8 cellular contexts compared by ENCODE assay signal in genomic region chr6:111625511-111626331, GRCh38. TPM values are rescaled to one million over a fixed set of nuclear protein-coding genes. Genes with fewer than 3 reads are reported as not detected.
DNase-seq lines count a peak whose midpoint lies in the region; ATAC-seq and TF ChIP-seq lines count a peak whose summit lies in the region.

No MANE protein-coding gene starts in this region.

- H3K27me3 Mint-ChIP-seq in activated CD8-positive, alpha-beta memory T cell treated with anti-CD3 and anti-CD28 coated beads, Interleukin-2, amount 10 ng/mL, durations not matched to agents 7 days and 5 days, result no peaks in the 10 kb centered on the region

- no peaks in the 10 kb centered on the region for H3K36me3 ChIP-seq in upper lobe of left lung

- peak; percentile 57 for DNase-seq in activated CD8-positive, alpha-beta memory T cell treated with anti-CD3 and anti-CD28 coated beads, Interleukin-2, amount 50 U/mL, for 48 hours
- DNase-seq in activated CD8-positive, alpha-beta memory T cell treated with anti-CD3 and anti-CD28 coated beads, Interleukin-2, amount 10 ng/mL, durations not matched to agents 7 days and 5 days, result no peak
- peak; percentile 38 to 51 for DNase-seq in cardiac fibroblast (ENCODE audit: low read depth in 2 of 2)
- DNase-seq in lung microvascular endothelial cell (ENCODE audit: low read depth in 2 of 2), result peak; percentile 49 to 80
- no peak for DNase-seq in upper lobe of left lung
- DNase-seq in AML-193 (lab: John Stamatoyannopoulos, UW), result no peak
- no peak for DNase-seq in NCI-H2196 (lab: John Stamatoyannopoulos, UW; ENCODE audit: unreplicated experiment)

- H3K4me1 ChIP-seq in upper lobe of left lung, result peaks cover 0 to 4% (median 0%) of the 10 kb centered on the region in 4 donors

- no peaks in the 10 kb centered on the region for H3K9me3 ChIP-seq in upper lobe of left lung

- no peak for TF ChIP-seq CTCF in cardiac fibroblast (IDR thresholded peaks at IDR 0.05; ENCODE audit: low read depth, low read length)
- no peak for TF ChIP-seq CTCF in upper lobe of left lung (IDR thresholded peaks at IDR 0.05)

- H3K9me3 Mint-ChIP-seq in activated CD8-positive, alpha-beta memory T cell treated with anti-CD3 and anti-CD28 coated beads, Interleukin-2, amount 10 ng/mL, durations not matched to agents 7 days and 5 days (ENCODE audit: low read depth), result peaks cover 2% of the 10 kb centered on the region

- peaks cover 3% of the 10 kb centered on the region for H3K36me3 Mint-ChIP-seq in activated CD8-positive, alpha-beta memory T cell treated with anti-CD3 and anti-CD28 coated beads, Interleukin-2, amount 10 ng/mL, durations not matched to agents 7 days and 5 days

- CTCF ChIA-PET in activated CD8-positive, alpha-beta memory T cell treated with anti-CD3 and anti-CD28 coated beads, Interleukin-2, amount 10 ng/mL, durations not matched to agents 7 days and 5 days (lab: Charles Lee), result interaction anchor here (0.7 kb wide), 1 partner anchor 18 kb away, joined by 3 read pairs; no protein-coding TSS in a partner anchor

- no peak overlapping the region for H3K27ac Mint-ChIP-seq in activated CD8-positive, alpha-beta memory T cell treated with anti-CD3 and anti-CD28 coated beads, Interleukin-2, amount 10 ng/mL, durations not matched to agents 7 days and 5 days

- H3K27ac ChIP-seq in upper lobe of left lung, result peak overlapping the region in 3 of 4 donors; percentile 16 to 44 (median 42)

- WGBS in upper lobe of left lung, 2 donors, result 80 to 86% methylated on average over 15 to 17 of the region's 17 CpGs

- H3K4me3 Mint-ChIP-seq in activated CD8-positive, alpha-beta memory T cell treated with anti-CD3 and anti-CD28 coated beads, Interleukin-2, amount 10 ng/mL, durations not matched to agents 7 days and 5 days, result no peak overlapping the region

- no peak for ATAC-seq in activated CD8-positive, alpha-beta memory T cell treated with anti-CD3 and anti-CD28 coated beads, Interleukin-2, amount 10 ng/mL, durations not matched to agents 7 days and 5 days
- peak; percentile 31 to 49 for ATAC-seq in upper lobe of left lung (ENCODE audit: low FRiP score in 2 of 2)
- ATAC-seq in GM19324 (IDR thresholded peaks at IDR 0.05; ENCODE audit: low FRiP score, unreplicated experiment), result no peak

- no peak for TF ChIP-seq EP300 in upper lobe of left lung (IDR thresholded peaks at IDR 0.05)

- H3K4me3 ChIP-seq in cardiac fibroblast (replicated peaks in 1 of 2; ENCODE audit: low read depth in 2 of 2, low read length in 2 of 2), result no peak overlapping the region
- no peak overlapping the region for H3K4me3 ChIP-seq in upper lobe of left lung

- H3K27me3 ChIP-seq in upper lobe of left lung, result no peaks in the 10 kb centered on the region

- no peaks in the 10 kb centered on the region for H3K4me1 Mint-ChIP-seq in activated CD8-positive, alpha-beta memory T cell treated with anti-CD3 and anti-CD28 coated beads, Interleukin-2, amount 10 ng/mL, durations not matched to agents 7 days and 5 days

- TF ChIP-seq POLR2A in upper lobe of left lung (IDR thresholded peaks at IDR 0.05), result no peak

RNA-seq across cellular contexts. Expression of gene TRAF3IP2, which starts 20.0 kb away (rescaled TPM):
- total RNA-seq in activated CD8-positive, alpha-beta memory T cell treated with anti-CD3 and anti-CD28 coated beads, Interleukin-2, amount 10 ng/mL, durations not matched to agents 7 days and 5 days, result 10 to 100 TPM; 14.8 to 15.5 TPM
- total RNA-seq in lung microvascular endothelial cell (6.7 and 8.7 TPM in 2 replicates), upper lobe of left lung (10 to 100 TPM; 29.2 to 38.0 (median 32.5) TPM)

Comparison
In these comparisons a context has a peak if more than half of its experiments do, and no peak if none do; other contexts are left out.
1. DNase-seq: peak in activated CD8-positive, alpha-beta memory T cell treated with anti-CD3 and anti-CD28 coated beads, Interleukin-2, amount 50 U/mL, for 48 hours (single experiment), cardiac fibroblast (2 of 2) and lung microvascular endothelial cell (2 of 2); none in activated CD8-positive, alpha-beta memory T cell treated with anti-CD3 and anti-CD28 coated beads, Interleukin-2, amount 10 ng/mL, durations not matched to agents 7 days and 5 days (single experiment), upper lobe of left lung (0 of 2), AML-193 (0 of 2) and NCI-H2196 (single experiment).
2. ATAC-seq: peak in upper lobe of left lung (2 of 2); none in activated CD8-positive, alpha-beta memory T cell treated with anti-CD3 and anti-CD28 coated beads, Interleukin-2, amount 10 ng/mL, durations not matched to agents 7 days and 5 days (single experiment) and GM19324 (single experiment).